ENCODE assay signal across 17 cellular contexts in genomic region chr13:111846396-111847174, GRCh38.
DNase-seq lines count a peak whose midpoint lies in the region; ATAC-seq and TF ChIP-seq lines count a peak whose summit lies in the region.
"Had no signal": no experiment of that assay in that cellular context is flagged by ENCODE, and none has a peak within 500 bp of the region (broad histone marks: within the 10 kb centered on the region; RNA-seq: fewer than 3 reads in every experiment).

No MANE protein-coding gene starts in this region.

- H3K27ac ChIP-seq in HUES64 (ENCODE audit: low read depth, low read length) (peak overlapping the region; percentile 91; the same call in 1 of the 2 replicates), brain microvascular endothelial cell (no peak overlapping the region)
- H3K27ac ChIP-seq: foreskin keratinocyte, sigmoid colon, SJSA1, tibial artery had no signal

- H3K36me3 Mint-ChIP-seq in activated CD4-positive, alpha-beta T cell treated with anti-CD3 and anti-CD28 coated beads for 36 hours (ENCODE audit: low read depth), result no peaks in the 10 kb centered on the region

- no peak for ATAC-seq in activated CD4-positive, alpha-beta T cell treated with anti-CD3 and anti-CD28 coated beads for 36 hours
- ATAC-seq: foreskin keratinocyte had no signal

- no peak overlapping the region for H3K27ac Mint-ChIP-seq in activated CD4-positive, alpha-beta T cell treated with anti-CD3 and anti-CD28 coated beads for 36 hours
- H3K27ac Mint-ChIP-seq: activated T-cell treated with anti-CD3 and anti-CD28 coated beads, Interleukin-2, amount 50 U/mL, for 24 hours had no signal

- peaks cover 28% of the 10 kb centered on the region for H3K27me3 Mint-ChIP-seq in activated CD4-positive, alpha-beta T cell treated with anti-CD3 and anti-CD28 coated beads for 36 hours

- H3K4me1 ChIP-seq in HUES64 (ENCODE audit: insufficient read depth, low read length), result peaks cover 31% of the 10 kb centered on the region
- H3K4me1 ChIP-seq: foreskin keratinocyte, sigmoid colon, SJSA1, tibial artery had no signal

- H3K4me3 Mint-ChIP-seq in activated CD4-positive, alpha-beta T cell treated with anti-CD3 and anti-CD28 coated beads for 36 hours, result no peak overlapping the region
- H3K4me3 Mint-ChIP-seq: activated T-cell treated with anti-CD3 and anti-CD28 coated beads, Interleukin-2, amount 50 U/mL, for 24 hours had no signal

- H3K9ac ChIP-seq in HUES64 (ENCODE audit: low read depth, low read length), result peak overlapping the region; percentile 5; the same call in 1 of the 2 replicates

- intact Hi-C loops in activated CD4-positive, alpha-beta T cell treated with anti-CD3 and anti-CD28 coated beads for 36 hours (cut with DNase I, micrococcal nuclease), result no loop called here

- H3K27me3 ChIP-seq in HUES64 (ENCODE audit: insufficient read depth, low read length) (no peaks in the 10 kb centered on the region), brain microvascular endothelial cell (replicated peaks) (no peaks in the 10 kb centered on the region)
- H3K27me3 ChIP-seq: foreskin keratinocyte had no signal

- H3K9me3 Mint-ChIP-seq in activated CD4-positive, alpha-beta T cell treated with anti-CD3 and anti-CD28 coated beads for 36 hours (ENCODE audit: low read depth), result no peaks in the 10 kb centered on the region

- in situ Hi-C loops in brain microvascular endothelial cell (cut with HindIII; ENCODE audit: low pct_ligation_motif_present, low sequenced_read_pairs), result no loop called here

- CTCF ChIA-PET in activated CD4-positive, alpha-beta T cell treated with anti-CD3 and anti-CD28 coated beads for 36 hours (lab: Charles Lee), result no interaction called here

- H3K36me3 ChIP-seq in HUES64 (ENCODE audit: insufficient read depth, low read length), result no peaks in the 10 kb centered on the region
- H3K36me3 ChIP-seq in brain microvascular endothelial cell (replicated peaks), result no peaks in the 10 kb centered on the region
- H3K36me3 ChIP-seq: sigmoid colon, SJSA1, tibial artery had no signal

- TF ChIP-seq CTCF in brain microvascular endothelial cell (IDR thresholded peaks at IDR 0.05; ENCODE audit: low read depth, low read length, missing control alignments), result no peak

- H3K4me1 Mint-ChIP-seq in activated CD4-positive, alpha-beta T cell treated with anti-CD3 and anti-CD28 coated beads for 36 hours, result no peaks in the 10 kb centered on the region

- POLR2A ChIA-PET in activated CD4-positive, alpha-beta T cell treated with anti-CD3 and anti-CD28 coated beads for 36 hours (lab: Charles Lee), result no interaction called here

- peak overlapping the region; percentile 31 for H3K4me3 ChIP-seq in HUES64 (ENCODE audit: low read length)
- no peak overlapping the region for H3K4me3 ChIP-seq in brain microvascular endothelial cell (ENCODE audit: low read depth, low read length)
- H3K4me3 ChIP-seq: sigmoid colon, SJSA1, tibial artery had no signal

- WGBS in HUES64, result 31% methylated on average over 12 of the region's 14 CpGs

- DNase-seq in COLO668 (lab: John Stamatoyannopoulos, UW; ENCODE audit: unreplicated experiment) (peak; percentile 53), NCI-H2196 (lab: John Stamatoyannopoulos, UW; ENCODE audit: unreplicated experiment) (peak; percentile 45), foreskin melanocyte (peak; percentile 59), brain microvascular endothelial cell (no peak), OCI-M1 (lab: John Stamatoyannopoulos, UW) (no peak)
- DNase-seq in activated CD4-positive, alpha-beta T cell treated with anti-CD3 and anti-CD28 coated beads for 36 hours, result no peak
- DNase-seq in activated effector memory CD4-positive, alpha-beta T cell treated with anti-CD3 and anti-CD28 coated beads, Interleukin-2, amount 50 U/mL, for 16 hours, result no peak
- DNase-seq: activated T-cell treated with anti-CD3 and anti-CD28 coated beads, Interleukin-2, amount 50 U/mL, for 24 hours; cerebellar nuclear complex; foreskin keratinocyte; kidney glomerular epithelial cell; sigmoid colon; stimulated activated CD4-positive, alpha-beta T cell treated with anti-CD3 and anti-CD28 coated beads, Interleukin-2, amount 100 ng/mL, for 48 hours; stimulated activated CD8-positive, alpha-beta memory T cell treated with anti-CD3 and anti-CD28 coated beads, Interleukin-4, amount 100 ng/mL, for 48 hours; tibial artery had no signal

- H3K9me3 ChIP-seq in HUES64 (ENCODE audit: insufficient read depth, low read depth, low read length), result peaks cover 3% of the 10 kb centered on the region; the same call in 1 of the 2 replicates
- H3K9me3 ChIP-seq: sigmoid colon, tibial artery had no signal

Comparison
In these comparisons a context has a peak if more than half of its experiments do, and no peak if none do; other contexts are left out.
1. DNase-seq: peak in COLO668 (single experiment), NCI-H2196 (single experiment) and foreskin melanocyte (single experiment); none in activated CD4-positive, alpha-beta T cell treated with anti-CD3 and anti-CD28 coated beads for 36 hours (single experiment), brain microvascular endothelial cell (single experiment), OCI-M1 (single experiment) and activated effector memory CD4-positive, alpha-beta T cell treated with anti-CD3 and anti-CD28 coated beads, Interleukin-2, amount 50 U/mL, for 16 hours (single experiment).